ENCODE assay signal across 10 cellular contexts in genomic region chr3:33855884-33856546, GRCh38. TPM values are rescaled to one million over a fixed set of nuclear protein-coding genes. Genes with fewer than 3 reads are reported as not detected.
A peak's percentile ranks its signal among the peaks of the same experiment; 100 is the strongest.
DNase-seq lines count a peak whose midpoint lies in the region; ATAC-seq and TF ChIP-seq lines count a peak whose summit lies in the region.
"Had no signal": no experiment of that assay in that cellular context is flagged by ENCODE, and none has a peak within 500 bp of the region (broad histone marks: within the 10 kb centered on the region; RNA-seq: fewer than 3 reads in every experiment).

No MANE protein-coding gene starts in this region.

- POLR2A ChIA-PET in activated CD4-positive, alpha-beta T cell treated with anti-CD3 and anti-CD28 coated beads, Interleukin-2, amount 10 ng/mL, durations not matched to agents 7 days and 5 days (lab: Charles Lee) = no interaction called here

- no peaks in the 10 kb centered on the region for H3K9me3 ChIP-seq in T-helper 17 cell (ENCODE audit: control insufficient read depth, low read length, poor library complexity, severe bottlenecking)

- peak overlapping the region; percentile 67 for H3K27ac Mint-ChIP-seq in activated CD4-positive, alpha-beta T cell treated with anti-CD3 and anti-CD28 coated beads, Interleukin-2, amount 10 ng/mL, durations not matched to agents 7 days and 5 days
- H3K27ac Mint-ChIP-seq in T-helper 17 cell (peak overlapping the region; percentile 94), endothelial cell (ENCODE audit: unreplicated experiment) (peak overlapping the region; percentile 94)

- ATAC-seq in T-helper 17 cell = no peak

- H3K9me3 Mint-ChIP-seq in activated CD4-positive, alpha-beta T cell treated with anti-CD3 and anti-CD28 coated beads, Interleukin-2, amount 10 ng/mL, durations not matched to agents 7 days and 5 days = no peaks in the 10 kb centered on the region
- no peaks in the 10 kb centered on the region for H3K9me3 Mint-ChIP-seq in endothelial cell (ENCODE audit: unreplicated experiment)
- H3K9me3 Mint-ChIP-seq: mesothelial cell of epicardium had no signal

- H3K4me3 Mint-ChIP-seq in activated CD4-positive, alpha-beta T cell treated with anti-CD3 and anti-CD28 coated beads, Interleukin-2, amount 10 ng/mL, durations not matched to agents 7 days and 5 days = no peak overlapping the region
- H3K4me3 Mint-ChIP-seq in T-helper 17 cell (no peak overlapping the region), endothelial cell (ENCODE audit: unreplicated experiment) (peak overlapping the region; percentile 21)
- H3K4me3 Mint-ChIP-seq: mesothelial cell of epicardium had no signal

- CTCF ChIA-PET in activated CD4-positive, alpha-beta T cell treated with anti-CD3 and anti-CD28 coated beads, Interleukin-2, amount 10 ng/mL, durations not matched to agents 7 days and 5 days (lab: Charles Lee) = interaction anchor here (1.1 kb wide), 1 partner anchor 69 kb away, joined by 3 read pairs; no protein-coding TSS in a partner anchor

- no peak for DNase-seq in activated CD4-positive, alpha-beta T cell treated with anti-CD3 and anti-CD28 coated beads, Interleukin-2, amount 10 ng/mL, durations not matched to agents 7 days and 5 days
- no peak for DNase-seq in activated CD4-positive, alpha-beta T cell treated with anti-CD3 and anti-CD28 coated beads, Interleukin-2, amount 50 U/mL, for 4 hours
- DNase-seq in T-helper 17 cell (no peak), endothelial cell (ENCODE audit: low spot score) (no peak), pulmonary artery endothelial cell (ENCODE audit: low read depth, low spot score) (peak; percentile 20), NCI-H345 (lab: John Stamatoyannopoulos, UW) (no peak), epidermal melanocyte (ENCODE audit: insufficient read length, low spot score) (no peak), kidney glomerular epithelial cell (lab: John Stamatoyannopoulos, UW) (no peak)
- DNase-seq: NCI-H2081 treated with DMSO at 0.1 percent for 48 hours had no signal

- TF ChIP-seq CTCF in endothelial cell (IDR thresholded peaks at IDR 0.05; ENCODE audit: unreplicated experiment) = no peak

- peaks cover 54% of the 10 kb centered on the region for H3K36me3 Mint-ChIP-seq in activated CD4-positive, alpha-beta T cell treated with anti-CD3 and anti-CD28 coated beads, Interleukin-2, amount 10 ng/mL, durations not matched to agents 7 days and 5 days (ENCODE audit: low read depth)
- H3K36me3 Mint-ChIP-seq in T-helper 17 cell (ENCODE audit: low read depth) (peaks cover 21% of the 10 kb centered on the region), endothelial cell (ENCODE audit: low read depth, unreplicated experiment) (peaks cover 11% of the 10 kb centered on the region)

- H3K27me3 Mint-ChIP-seq in activated CD4-positive, alpha-beta T cell treated with anti-CD3 and anti-CD28 coated beads, Interleukin-2, amount 10 ng/mL, durations not matched to agents 7 days and 5 days = no peaks in the 10 kb centered on the region
- no peaks in the 10 kb centered on the region for H3K27me3 Mint-ChIP-seq in T-helper 17 cell
- peaks cover 3% of the 10 kb centered on the region for H3K27me3 Mint-ChIP-seq in endothelial cell (ENCODE audit: unreplicated experiment)

- peaks cover 25% of the 10 kb centered on the region for H3K4me1 Mint-ChIP-seq in activated CD4-positive, alpha-beta T cell treated with anti-CD3 and anti-CD28 coated beads, Interleukin-2, amount 10 ng/mL, durations not matched to agents 7 days and 5 days
- H3K4me1 Mint-ChIP-seq in T-helper 17 cell = peaks cover 20% of the 10 kb centered on the region
- H3K4me1 Mint-ChIP-seq in endothelial cell (ENCODE audit: unreplicated experiment) = peaks cover 30% of the 10 kb centered on the region

RNA-seq across cellular contexts. Expression of gene PDCD6IP, which starts 57.6 kb away (rescaled TPM):
- 100 to 1,000 TPM; 164 to 193 TPM for total RNA-seq in activated CD4-positive, alpha-beta T cell treated with anti-CD3 and anti-CD28 coated beads, Interleukin-2, amount 10 ng/mL, durations not matched to agents 7 days and 5 days
- 100 to 1,000 TPM; 149 to 156 TPM for total RNA-seq in T-helper 17 cell
- 218 TPM for total RNA-seq in endothelial cell (ENCODE audit: unreplicated experiment)
- 136 and 170 TPM in 2 replicates for total RNA-seq in pulmonary artery endothelial cell
